Comparison of ENCODE assay signal across 17 cellular contexts in genomic region chr2:225038076-225038571, GRCh38. TPM values are rescaled to one million over a fixed set of nuclear protein-coding genes. Genes with fewer than 3 reads are reported as not detected.
A peak's percentile ranks its signal among the peaks of the same experiment; 100 is the strongest.
DNase-seq lines count a peak whose midpoint lies in the region; ATAC-seq and TF ChIP-seq lines count a peak whose summit lies in the region.
"Had no signal": no experiment of that assay in that cellular context is flagged by ENCODE, and none has a peak within 500 bp of the region (broad histone marks: within the 10 kb centered on the region; RNA-seq: fewer than 3 reads in every experiment).

No MANE protein-coding gene starts in this region.

- no peaks in the 10 kb centered on the region for H3K27me3 Mint-ChIP-seq in activated naive CD4-positive, alpha-beta T cell treated with anti-CD3 and anti-CD28 coated beads for 36 hours (ENCODE audit: low read depth)
- no peaks in the 10 kb centered on the region for H3K27me3 Mint-ChIP-seq in activated B cell treated with CpG ODN at 0.5 μM for 24 hours
- no peaks in the 10 kb centered on the region for H3K27me3 Mint-ChIP-seq in effector memory CD8-positive, alpha-beta T cell
- H3K27me3 Mint-ChIP-seq in osteocyte (ENCODE audit: unreplicated experiment), result no peaks in the 10 kb centered on the region

- intact Hi-C loops in activated naive CD4-positive, alpha-beta T cell treated with anti-CD3 and anti-CD28 coated beads for 36 hours (cut with micrococcal nuclease), result loop anchor here (1.0 kb wide), 2 partner anchors 94 to 152 kb away; no protein-coding TSS in a partner anchor
- intact Hi-C loops in activated B cell treated with CpG ODN at 0.5 μM for 24 hours (cut with micrococcal nuclease) (no loop called here), left ventricle myocardium superior (cut with micrococcal nuclease) (no loop called here)

- peaks cover 77% of the 10 kb centered on the region for H3K4me1 Mint-ChIP-seq in activated naive CD4-positive, alpha-beta T cell treated with anti-CD3 and anti-CD28 coated beads for 36 hours (ENCODE audit: low read depth)
- peaks cover 60% of the 10 kb centered on the region for H3K4me1 Mint-ChIP-seq in activated B cell treated with CpG ODN at 0.5 μM for 24 hours
- H3K4me1 Mint-ChIP-seq in effector memory CD8-positive, alpha-beta T cell (ENCODE audit: low read depth in 2 of 2), result peaks cover 55 to 83% of the 10 kb centered on the region in 2 donors
- peaks cover 21% of the 10 kb centered on the region for H3K4me1 Mint-ChIP-seq in osteocyte (ENCODE audit: unreplicated experiment)

- H3K27ac Mint-ChIP-seq in activated naive CD4-positive, alpha-beta T cell treated with anti-CD3 and anti-CD28 coated beads for 36 hours, result peak overlapping the region; percentile 87
- H3K27ac Mint-ChIP-seq in activated B cell treated with CpG ODN at 0.5 μM for 24 hours, result peak overlapping the region; percentile 50
- peak overlapping the region; percentile 92 to 98 for H3K27ac Mint-ChIP-seq in effector memory CD8-positive, alpha-beta T cell
- H3K27ac Mint-ChIP-seq in osteocyte (ENCODE audit: unreplicated experiment), result no peak overlapping the region

- CTCF ChIA-PET in activated naive CD4-positive, alpha-beta T cell treated with anti-CD3 and anti-CD28 coated beads for 36 hours (lab: Charles Lee), result interaction anchor here (1.2 to 1.3 kb wide), 2 partner anchors 15 to 34 kb away, joined by 4 to 7 read pairs; no protein-coding TSS in a partner anchor
- CTCF ChIA-PET in activated B cell treated with CpG ODN at 0.5 μM for 24 hours (lab: Charles Lee), result no interaction called here

- peak overlapping the region; percentile 67 for H3K4me3 Mint-ChIP-seq in activated naive CD4-positive, alpha-beta T cell treated with anti-CD3 and anti-CD28 coated beads for 36 hours
- H3K4me3 Mint-ChIP-seq in activated B cell treated with CpG ODN at 0.5 μM for 24 hours (peak overlapping the region; percentile 73), osteocyte (ENCODE audit: unreplicated experiment) (no peak overlapping the region)
- peak overlapping the region; percentile 90 to 99 for H3K4me3 Mint-ChIP-seq in effector memory CD8-positive, alpha-beta T cell

- H3K9me3 Mint-ChIP-seq in activated naive CD4-positive, alpha-beta T cell treated with anti-CD3 and anti-CD28 coated beads for 36 hours, result no peaks in the 10 kb centered on the region
- H3K9me3 Mint-ChIP-seq in activated B cell treated with CpG ODN at 0.5 μM for 24 hours (no peaks in the 10 kb centered on the region), osteocyte (ENCODE audit: unreplicated experiment) (peaks cover 9% of the 10 kb centered on the region)
- H3K9me3 Mint-ChIP-seq in effector memory CD8-positive, alpha-beta T cell, result no peaks in the 10 kb centered on the region

- POLR2A ChIA-PET in activated B cell treated with CpG ODN at 0.5 μM for 24 hours (lab: Charles Lee), result no interaction called here

- peaks cover 27% of the 10 kb centered on the region for H3K36me3 Mint-ChIP-seq in activated naive CD4-positive, alpha-beta T cell treated with anti-CD3 and anti-CD28 coated beads for 36 hours (ENCODE audit: low read depth)
- peaks cover 32% of the 10 kb centered on the region for H3K36me3 Mint-ChIP-seq in activated B cell treated with CpG ODN at 0.5 μM for 24 hours (ENCODE audit: low read depth)
- H3K36me3 Mint-ChIP-seq in effector memory CD8-positive, alpha-beta T cell (ENCODE audit: insufficient read depth), result peaks cover 22% of the 10 kb centered on the region
- H3K36me3 Mint-ChIP-seq in osteocyte (ENCODE audit: unreplicated experiment), result no peaks in the 10 kb centered on the region

- H3K27ac ChIP-seq in substantia nigra (ENCODE audit: low read depth, low read length, poor library complexity, severe bottlenecking), result peak overlapping the region; percentile 44
- H3K27ac ChIP-seq: brain microvascular endothelial cell had no signal

- ATAC-seq in activated B cell treated with CpG ODN at 0.5 μM for 24 hours (ENCODE audit: low read depth) (no peak), left ventricle myocardium superior (no peak), HG03457 (IDR thresholded peaks at IDR 0.05; ENCODE audit: unreplicated experiment) (no peak)
- no peak for ATAC-seq in effector memory CD8-positive, alpha-beta T cell (replicated peaks)
- ATAC-seq: left cardiac atrium had no signal

- no peak for DNase-seq in activated naive CD4-positive, alpha-beta T cell treated with anti-CD3 and anti-CD28 coated beads for 36 hours
- DNase-seq in activated naive CD4-positive, alpha-beta T cell (lab: John Stamatoyannopoulos, UW), result no peak
- DNase-seq in activated B cell treated with CpG ODN at 0.5 μM for 24 hours, result no peak
- no peak for DNase-seq in effector memory CD8-positive, alpha-beta T cell
- no peak for DNase-seq in substantia nigra (lab: John Stamatoyannopoulos, UW)
- no peak for DNase-seq in left ventricle myocardium superior
- DNase-seq in osteocyte (ENCODE audit: extremely low spot score, unreplicated experiment), result no peak
- DNase-seq: activated CD4-positive, alpha-beta T cell treated with anti-CD3 and anti-CD28 coated beads for 1 hour; activated gamma-delta T cell; brain microvascular endothelial cell; DMS153; hippocampal formation; left cardiac atrium; NCI-H1436; NCI-H226; ovary had no signal

- no peak for TF ChIP-seq CTCF in activated B cell treated with CpG ODN at 0.5 μM for 24 hours (IDR thresholded peaks at IDR 0.05)
- no peak for TF ChIP-seq CTCF in osteocyte (IDR thresholded peaks at IDR 0.05)

RNA-seq across cellular contexts. Expression of gene DOCK10, which starts 4.1 kb away (rescaled TPM):
- 100 to 1,000 TPM; 123 to 137 TPM for total RNA-seq in activated naive CD4-positive, alpha-beta T cell treated with anti-CD3 and anti-CD28 coated beads for 36 hours
- total RNA-seq in activated B cell treated with CpG ODN at 0.5 μM for 24 hours, result 159 and 172 TPM in 2 replicates
- 2.3 TPM for total RNA-seq in left ventricle myocardium superior
- total RNA-seq in osteocyte, result 13.1 and 15.2 TPM in 2 replicates
